ENCODE assay signal across 13 cellular contexts in genomic region chr1:201941420-201942128, GRCh38. TPM values are rescaled to one million over a fixed set of nuclear protein-coding genes. Genes with fewer than 3 reads are reported as not detected.
DNase-seq lines count a peak whose midpoint lies in the region; ATAC-seq, FAIRE-seq and TF ChIP-seq lines count a peak whose summit lies in the region.
"Had no signal": no experiment of that assay in that cellular context is flagged by ENCODE, and none has a peak within 500 bp of the region (broad histone marks: within the 10 kb centered on the region; RNA-seq: fewer than 3 reads in every experiment).

No MANE protein-coding gene starts in this region.

- no peaks in the 10 kb centered on the region for H3K36me3 Mint-ChIP-seq in T-helper 2 cell treated with Interferon-gamma antibody and Interleukin-4, amounts not matched to agents 5 μg/mL and 100 μg/mL, for 36 hours (ENCODE audit: low read depth)

- intact Hi-C loops in left ventricle myocardium inferior (cut with micrococcal nuclease), result no loop called here
- intact Hi-C loops in ovary (cut with DNase I), result loop anchor here in 2 of 4 donors (5.0 kb wide), 2 partner anchors 34 to 44 kb away; no protein-coding TSS in a partner anchor

- no peak for TF ChIP-seq POLR2A in ovary (IDR thresholded peaks at IDR 0.05)

- ATAC-seq in GM21529 (IDR thresholded peaks at IDR 0.05; ENCODE audit: unreplicated experiment), result no peak
- ATAC-seq in activated CD4-positive, CD25-positive, alpha-beta regulatory T cell treated with anti-CD3 and anti-CD28 coated beads, Interleukin-2, amount 50 U/mL, for 24 hours, result no peak
- ATAC-seq: activated T-cell treated with anti-CD3 and anti-CD28 coated beads, Interleukin-2, amount 50 U/mL, for 4 hours had no signal

- TF ChIP-seq EP300 in ovary (IDR thresholded peaks at IDR 0.05), result no peak

- DNase-seq in D721Med (ENCODE audit: insufficient read length, low spot score) (no peak), NCI-H82 (lab: John Stamatoyannopoulos, UW) (peak; percentile 99), left ventricle myocardium inferior (no peak), ovary (peak in 2 of 5 donors; percentile 51 to 60)
- no peak for DNase-seq in T-helper 2 cell treated with Interferon-gamma antibody and Interleukin-4, amounts not matched to agents 5 μg/mL and 100 μg/mL, for 36 hours (ENCODE audit: low spot score)
- DNase-seq in stimulated activated CD8-positive, alpha-beta memory T cell treated with anti-CD3 and anti-CD28 coated beads, Interleukin-4, amount 100 ng/mL, for 48 hours, result no peak
- DNase-seq: activated T-cell treated with anti-CD3 and anti-CD28 coated beads, Interleukin-2, amount 50 U/mL, for 4 hours; NCI-H446 treated with DMSO at 0.1 percent for 48 hours had no signal

- no peaks in the 10 kb centered on the region for H3K9me3 ChIP-seq in left ventricle myocardium inferior (replicated peaks)
- no peaks in the 10 kb centered on the region for H3K9me3 ChIP-seq in ovary

- no peaks in the 10 kb centered on the region for H3K9me3 Mint-ChIP-seq in T-helper 2 cell treated with Interferon-gamma antibody and Interleukin-4, amounts not matched to agents 5 μg/mL and 100 μg/mL, for 36 hours
- H3K9me3 Mint-ChIP-seq: activated T-cell treated with anti-CD3 and anti-CD28 coated beads, Interleukin-2, amount 50 U/mL, for 4 hours; stimulated activated naive CD8-positive, alpha-beta T cell treated with anti-CD3 and anti-CD28 coated beads, Interleukin-15, Interleukin-2, amounts not matched to agents 100 ng/mL and 50 ng/mL, for 24 hours; T-helper 1 cell treated with Interleukin-12 subunit alpha and Interleukin-12 subunit beta and Interleukin-4 antibody, amounts not matched to agents 30 μg/mL and 1 μg/mL, for 36 hours had no signal

- H3K4me3 Mint-ChIP-seq in T-helper 2 cell treated with Interferon-gamma antibody and Interleukin-4, amounts not matched to agents 5 μg/mL and 100 μg/mL, for 36 hours, result no peak overlapping the region
- H3K4me3 Mint-ChIP-seq: activated T-cell treated with anti-CD3 and anti-CD28 coated beads, Interleukin-2, amount 50 U/mL, for 4 hours; stimulated activated naive CD8-positive, alpha-beta T cell treated with anti-CD3 and anti-CD28 coated beads, Interleukin-15, Interleukin-2, amounts not matched to agents 100 ng/mL and 50 ng/mL, for 24 hours; T-helper 1 cell treated with Interleukin-12 subunit alpha and Interleukin-12 subunit beta and Interleukin-4 antibody, amounts not matched to agents 30 μg/mL and 1 μg/mL, for 36 hours had no signal

- H3K27me3 Mint-ChIP-seq in T-helper 2 cell treated with Interferon-gamma antibody and Interleukin-4, amounts not matched to agents 5 μg/mL and 100 μg/mL, for 36 hours (ENCODE audit: low read depth), result peaks cover 38% of the 10 kb centered on the region

- no peak overlapping the region for H3K27ac Mint-ChIP-seq in T-helper 2 cell treated with Interferon-gamma antibody and Interleukin-4, amounts not matched to agents 5 μg/mL and 100 μg/mL, for 36 hours
- H3K27ac Mint-ChIP-seq: stimulated activated naive CD8-positive, alpha-beta T cell treated with anti-CD3 and anti-CD28 coated beads, Interleukin-15, Interleukin-2, amounts not matched to agents 100 ng/mL and 50 ng/mL, for 24 hours; T-helper 1 cell treated with Interleukin-12 subunit alpha and Interleukin-12 subunit beta and Interleukin-4 antibody, amounts not matched to agents 30 μg/mL and 1 μg/mL, for 36 hours had no signal

- H3K27ac ChIP-seq in left ventricle myocardium inferior (replicated peaks) (peak overlapping the region; percentile 69), ovary (peak overlapping the region in 1 of 2 donors; percentile 26)

- H3K4me1 Mint-ChIP-seq in T-helper 2 cell treated with Interferon-gamma antibody and Interleukin-4, amounts not matched to agents 5 μg/mL and 100 μg/mL, for 36 hours (ENCODE audit: low read depth), result peaks cover 6% of the 10 kb centered on the region

- H3K27me3 ChIP-seq in left ventricle myocardium inferior (ENCODE audit: low read depth) (peaks cover 11% of the 10 kb centered on the region), ovary (no peaks in the 10 kb centered on the region)

- FAIRE-seq in D721Med (lab: Jason Lieb, UNC), result peak; percentile 41

- no peaks in the 10 kb centered on the region for H3K36me3 ChIP-seq in left ventricle myocardium inferior
- no peaks in the 10 kb centered on the region for H3K36me3 ChIP-seq in ovary

- no peak for TF ChIP-seq CTCF in D721Med (IDR thresholded peaks at IDR 0.05; ENCODE audit: insufficient read depth, missing control alignments)
- no peak for TF ChIP-seq CTCF in left ventricle myocardium inferior (IDR thresholded peaks at IDR 0.05; ENCODE audit: borderline replicate concordance)
- no peak for TF ChIP-seq CTCF in ovary (IDR thresholded peaks at IDR 0.05)

- WGBS in ovary, 3 donors, result 20 to 28% (median 26%) methylated on average over 18 of the region's 18 CpGs

- H3K4me3 ChIP-seq in left ventricle myocardium inferior (peak overlapping the region; percentile 38), ovary (peak overlapping the region; percentile 75)

- H3K4me1 ChIP-seq in left ventricle myocardium inferior (peaks cover 24% of the 10 kb centered on the region), ovary (ENCODE audit: insufficient read depth) (peaks cover 14% of the 10 kb centered on the region)

RNA-seq across cellular contexts. Expression of gene LMOD1, which starts 4.8 kb away (rescaled TPM):
- total RNA-seq in left ventricle myocardium inferior (9.2 TPM), ovary (100 to 1,000 TPM in 2 of 7 donors, 10 to 100 TPM in 5; 25.6 to 155 (median 67.2) TPM)
- polyA plus RNA-seq in ovary, result 100 to 1,000 TPM in 1 of 2 donors, 10 to 100 TPM in 1; 94.6 to 255 TPM
- total RNA-seq: dermis microvascular lymphatic vessel endothelial cell had no signal

RNA-seq across cellular contexts. Expression of gene TIMM17A, which starts 13.7 kb away (rescaled TPM):
- total RNA-seq in left ventricle myocardium inferior (87.5 TPM), ovary (10 to 100 TPM; 19.9 to 38.1 (median 29.7) TPM)
- polyA plus RNA-seq in ovary, result 10 to 100 TPM; 23.2 to 31.5 TPM

RNA-seq across cellular contexts. Expression of gene RNPEP, which starts 40.9 kb away (rescaled TPM):
- total RNA-seq in left ventricle myocardium inferior (16.6 TPM), ovary (10 to 100 TPM; 37.5 to 76.2 (median 43.9) TPM)
- polyA plus RNA-seq in ovary, result 10 to 100 TPM; 32.4 to 49.5 TPM

RNA-seq across cellular contexts. Expression of gene SHISA4, which starts 52.9 kb away (rescaled TPM):
- total RNA-seq in left ventricle myocardium inferior (191 TPM), ovary (10 to 100 TPM; 16.8 to 37.9 (median 26.4) TPM)
- 10 to 100 TPM; 11.3 to 29.9 TPM for polyA plus RNA-seq in ovary
